Comparison of ENCODE assay signal across 8 cellular contexts in genomic region chr18:26226229-26227050, GRCh38. TPM values are rescaled to one million over a fixed set of nuclear protein-coding genes. Genes with fewer than 3 reads are reported as not detected.
DNase-seq lines count a peak whose midpoint lies in the region; ATAC-seq lines count a peak whose summit lies in the region.

Gene TAF4B, plus strand, starts transcription at chr18:26226445. Its CDS starts 489 bp downstream, at chr18:26226934.

- H3K4me3 Mint-ChIP-seq in activated CD4-positive, alpha-beta T cell treated with anti-CD3 and anti-CD28 coated beads, Interleukin-2, amount 10 ng/mL, durations not matched to agents 7 days and 5 days: peak within 1 kb of the TSS; percentile 94

- H4K20me1 ChIP-seq in BLaER1 treated with 17β-estradiol and CSF1 and Interleukin-3, amounts not matched to agents 10 nM and 100 nM: peaks cover 0 to 38% (median 15%) of the 10 kb centered on the region in 11 experiments; a peak in 9 of 22 replicates

- peak; percentile 64 for DNase-seq in GM19240 (ENCODE audit: insufficient read length, low spot score)
- DNase-seq in NCI-H69 (lab: John Stamatoyannopoulos, UW): peak; percentile 99
- DNase-seq in activated CD4-positive, alpha-beta T cell treated with anti-CD3 and anti-CD28 coated beads, Interleukin-2, amount 10 ng/mL, durations not matched to agents 7 days and 5 days: peak; percentile 94
- peak; percentile 93 for DNase-seq in dedifferentiated amniotic fluid mesenchymal stem cell (ENCODE audit: extremely low spot score)
- DNase-seq in left lobe of liver (ENCODE audit: low spot score): peak; percentile 78
- peak; percentile 95 to 96 for DNase-seq in stimulated activated CD4-positive, alpha-beta T cell treated with anti-CD3 and anti-CD28 coated beads, Interleukin-2, amount 100 ng/mL, for 24 hours

- H3K4me2 ChIP-seq in BLaER1 treated with 17β-estradiol and CSF1 and Interleukin-3, amounts not matched to agents 10 nM and 100 nM: peak within 1 kb of the TSS; percentile 78 to 99 (median 89)

- H3K4me3 ChIP-seq in BLaER1 treated with 17β-estradiol and CSF1 and Interleukin-3, amounts not matched to agents 10 nM and 100 nM: peak within 1 kb of the TSS; percentile 82 to 98 (median 90)

- H3K9me3 Mint-ChIP-seq in activated CD4-positive, alpha-beta T cell treated with anti-CD3 and anti-CD28 coated beads, Interleukin-2, amount 10 ng/mL, durations not matched to agents 7 days and 5 days: peaks cover under 1% of the 10 kb centered on the region

- H3K27me3 Mint-ChIP-seq in activated CD4-positive, alpha-beta T cell treated with anti-CD3 and anti-CD28 coated beads, Interleukin-2, amount 10 ng/mL, durations not matched to agents 7 days and 5 days: peaks cover 3% of the 10 kb centered on the region

- no peaks in the 10 kb centered on the region for H3K27me3 ChIP-seq in BLaER1 treated with 17β-estradiol and CSF1 and Interleukin-3, amounts not matched to agents 10 nM and 100 nM

- peaks cover 4% of the 10 kb centered on the region for H3K36me3 Mint-ChIP-seq in activated CD4-positive, alpha-beta T cell treated with anti-CD3 and anti-CD28 coated beads, Interleukin-2, amount 10 ng/mL, durations not matched to agents 7 days and 5 days (ENCODE audit: low read depth)

- H3K27ac ChIP-seq in BLaER1 treated with 17β-estradiol and CSF1 and Interleukin-3, amounts not matched to agents 10 nM and 100 nM: peak within 1 kb of the TSS; percentile 49 to 94 (median 89)

- peaks cover 16 to 33% (median 26%) of the 10 kb centered on the region in 10 experiments for H3K4me1 ChIP-seq in BLaER1 treated with 17β-estradiol and CSF1 and Interleukin-3, amounts not matched to agents 10 nM and 100 nM

- peaks cover 0 to 8% (median 3%) of the 10 kb centered on the region in 11 experiments; a peak in 7 of 22 replicates for H3K36me3 ChIP-seq in BLaER1 treated with 17β-estradiol and CSF1 and Interleukin-3, amounts not matched to agents 10 nM and 100 nM

- POLR2A ChIA-PET in activated CD4-positive, alpha-beta T cell treated with anti-CD3 and anti-CD28 coated beads, Interleukin-2, amount 10 ng/mL, durations not matched to agents 7 days and 5 days (lab: Charles Lee): no interaction called here

- CTCF ChIA-PET in activated CD4-positive, alpha-beta T cell treated with anti-CD3 and anti-CD28 coated beads, Interleukin-2, amount 10 ng/mL, durations not matched to agents 7 days and 5 days (lab: Charles Lee): interaction anchor here (0.9 kb wide), 1 partner anchor 11 kb away, joined by 3 read pairs; no protein-coding TSS in a partner anchor

- H3K27ac Mint-ChIP-seq in activated CD4-positive, alpha-beta T cell treated with anti-CD3 and anti-CD28 coated beads, Interleukin-2, amount 10 ng/mL, durations not matched to agents 7 days and 5 days: peak within 1 kb of the TSS; percentile 93

- H3K4me1 Mint-ChIP-seq in activated CD4-positive, alpha-beta T cell treated with anti-CD3 and anti-CD28 coated beads, Interleukin-2, amount 10 ng/mL, durations not matched to agents 7 days and 5 days: peaks cover 39% of the 10 kb centered on the region

- peak within 1 kb of the TSS; percentile 83 to 96 (median 91) for H3K9ac ChIP-seq in BLaER1 treated with 17β-estradiol and CSF1 and Interleukin-3, amounts not matched to agents 10 nM and 100 nM

- H3K9me3 ChIP-seq in BLaER1 treated with 17β-estradiol and CSF1 and Interleukin-3, amounts not matched to agents 10 nM and 100 nM (replicated peaks in 1 of 11): peaks cover under 1 to 10% (median 4%) of the 10 kb centered on the region in 11 experiments; a peak in 21 of 22 replicates

- ATAC-seq in HG03457 (IDR thresholded peaks at IDR 0.05; ENCODE audit: unreplicated experiment) (peak; percentile 81), left lobe of liver (peak; percentile 90)

RNA-seq across cellular contexts. Expression of gene TAF4B, which starts in this region (rescaled TPM):
- total RNA-seq in activated CD4-positive, alpha-beta T cell treated with anti-CD3 and anti-CD28 coated beads, Interleukin-2, amount 10 ng/mL, durations not matched to agents 7 days and 5 days: 10 to 100 TPM in 1 of 2 experiments, 1 to 10 TPM in 1; 9.3 to 11.7 TPM
- 0.20 TPM for total RNA-seq in left lobe of liver

Comparison
In these comparisons a context has a peak if more than half of its experiments do, and no peak if none do; other contexts are left out.
1. Peak in every context shown above with its lines: DNase-seq, ATAC-seq, H3K4me3 ChIP-seq and H3K27ac ChIP-seq.
2. Peak in DNase-seq and ATAC-seq in left lobe of liver; RNA of the gene not detected or under 1 TPM.